In the genomic region with DNA sequence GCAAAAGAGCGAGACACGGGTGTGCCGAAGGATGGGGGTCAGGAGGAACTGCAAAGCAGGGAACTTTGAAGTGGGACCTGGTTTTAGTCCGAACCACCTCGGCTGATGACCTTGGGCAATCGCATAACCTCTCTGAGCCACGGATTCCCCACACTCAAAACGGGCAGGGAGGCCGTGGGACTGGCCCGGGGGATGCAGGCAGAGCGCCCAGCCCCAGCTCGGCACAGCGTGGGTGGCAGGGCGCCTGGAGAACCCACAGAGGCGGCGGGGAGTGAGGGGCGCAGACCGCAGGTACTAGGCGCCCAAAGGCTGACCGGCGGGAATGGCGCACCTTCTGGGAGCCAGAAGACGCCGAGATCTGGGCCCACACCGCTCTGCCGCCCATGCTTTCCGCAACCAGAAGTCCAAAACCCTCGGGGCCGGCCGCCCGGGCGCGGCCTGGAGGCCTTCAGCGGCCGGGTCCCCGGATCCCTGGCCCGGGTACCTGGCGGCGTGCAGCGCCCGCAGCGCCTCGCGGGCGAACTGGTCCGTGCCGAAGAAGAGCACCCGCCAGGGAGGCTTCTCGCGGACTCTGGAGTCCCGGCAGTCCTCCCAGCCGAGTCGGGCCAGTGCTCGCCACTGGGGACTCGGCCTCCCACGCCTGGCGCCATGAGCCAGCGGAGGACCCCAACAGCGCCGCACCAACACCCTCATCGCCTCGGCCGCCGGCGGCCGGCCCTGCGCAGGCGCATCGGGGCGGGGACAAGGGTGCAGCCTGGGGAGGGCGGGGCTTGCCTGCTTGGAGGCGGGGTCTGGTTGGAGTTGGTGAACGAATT, we compare ENCODE assay signal across 1 cellular context.
TF ChIP-seq lines count a peak whose summit lies in the region.

A gene (minus strand): TSS at position 719 of the 815 bp plus-strand sequence. CDS start 26 bp downstream, at position 693.

TF ChIP-seq in H1, 55 proteins besides CTCF, POLR2A, EP300 and RAD21 (continued from another document):
- TF ChIP-seq CREB1 (IDR thresholded peaks at IDR 0.05) = no peak
- TF ChIP-seq SIX5 (IDR thresholded peaks at IDR 0.05; ENCODE audit: low read depth, low read length) = no peak
- no peak for TF ChIP-seq NANOG (IDR thresholded peaks at IDR 0.05; ENCODE audit: insufficient read depth, low read depth, low read length, poor library complexity, severe bottlenecking)
- TF ChIP-seq EZH2 (IDR thresholded peaks at IDR 0.05; ENCODE audit: low read depth, low read length, severe bottlenecking) = no peak
- no peak for TF ChIP-seq KDM1A (IDR thresholded peaks at IDR 0.05; ENCODE audit: borderline replicate concordance, low read length)
- TF ChIP-seq KDM4A (IDR thresholded peaks at IDR 0.05; ENCODE audit: low read depth, low read length, severe bottlenecking) = peak; percentile 90
- no peak for TF ChIP-seq MAFK (IDR thresholded peaks at IDR 0.05; ENCODE audit: low read depth, low read length)
- TF ChIP-seq RBBP5 (IDR thresholded peaks at IDR 0.05; ENCODE audit: borderline replicate concordance, low read depth, low read length) = peak; percentile 75; the same call in 1 of the 2 replicates
- peak; percentile 71; the same call in 1 of the 2 replicates for TF ChIP-seq TAF1 (IDR thresholded peaks at IDR 0.05; ENCODE audit: low read depth, low read length)
- TF ChIP-seq, protein P1, sequence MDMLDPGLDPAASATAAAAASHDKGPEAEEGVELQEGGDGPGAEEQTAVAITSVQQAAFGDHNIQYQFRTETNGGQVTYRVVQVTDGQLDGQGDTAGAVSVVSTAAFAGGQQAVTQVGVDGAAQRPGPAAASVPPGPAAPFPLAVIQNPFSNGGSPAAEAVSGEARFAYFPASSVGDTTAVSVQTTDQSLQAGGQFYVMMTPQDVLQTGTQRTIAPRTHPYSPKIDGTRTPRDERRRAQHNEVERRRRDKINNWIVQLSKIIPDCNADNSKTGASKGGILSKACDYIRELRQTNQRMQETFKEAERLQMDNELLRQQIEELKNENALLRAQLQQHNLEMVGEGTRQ (IDR thresholded peaks at IDR 0.05; ENCODE audit: low read length) = no peak
- TF ChIP-seq SP4 (IDR thresholded peaks at IDR 0.05; ENCODE audit: low read length) = no peak
- TF ChIP-seq HDAC2 (IDR thresholded peaks at IDR 0.05; ENCODE audit: borderline replicate concordance in 1 of 2, low read depth in 2 of 2, low read length in 2 of 2) = peak in 1 of 2 experiments; percentile 50; a peak in 1 of 4 replicates
- peak; percentile 89 for TF ChIP-seq NRF1 (IDR thresholded peaks at IDR 0.05; ENCODE audit: low read depth, low read length)
- no peak for TF ChIP-seq BCL11A (IDR thresholded peaks at IDR 0.05; ENCODE audit: low read depth in 2 of 2, low read length in 2 of 2)
- TF ChIP-seq TBP (IDR thresholded peaks at IDR 0.05; ENCODE audit: low read depth, low read length) = no peak; the same call in 1 of the 2 replicates
- peak; percentile 52 for TF ChIP-seq TAF7 (optimal IDR thresholded peaks at IDR 0.05; ENCODE audit: borderline replicate concordance, low read depth, low read length)
- peak; percentile 72 for TF ChIP-seq POLR2AphosphoS5 (IDR thresholded peaks at IDR 0.05; ENCODE audit: low read depth, low read length)
- TF ChIP-seq BACH1 (IDR thresholded peaks at IDR 0.05; ENCODE audit: low read length) = no peak
- no peak for TF ChIP-seq JUN (IDR thresholded peaks at IDR 0.05; ENCODE audit: low read depth, low read length)
- TF ChIP-seq EGR1 (IDR thresholded peaks at IDR 0.05; ENCODE audit: borderline replicate concordance, low read depth, low read length) = peak; percentile 37; the same call in 1 of the 2 replicates
- TF ChIP-seq CHD2 (IDR thresholded peaks at IDR 0.05; ENCODE audit: low read length) = no peak
- TF ChIP-seq RXRA (IDR thresholded peaks at IDR 0.05; ENCODE audit: insufficient read depth, low read depth, low read length) = no peak
- no peak for TF ChIP-seq TCF12 (IDR thresholded peaks at IDR 0.05; ENCODE audit: low read depth, low read length)
- TF ChIP-seq CBX5 (IDR thresholded peaks at IDR 0.05; ENCODE audit: low read depth, low read length) = no peak
- TF ChIP-seq CEBPB (IDR thresholded peaks at IDR 0.05; ENCODE audit: low read depth, low read length) = no peak
- TF ChIP-seq GTF2F1 (IDR thresholded peaks at IDR 0.05; ENCODE audit: borderline replicate concordance, low read depth, low read length) = no peak
- no peak for TF ChIP-seq RFX5 (IDR thresholded peaks at IDR 0.05; ENCODE audit: borderline replicate concordance, low read depth, low read length)
- peak; percentile 72 for TF ChIP-seq ASH2L (IDR thresholded peaks at IDR 0.05; ENCODE audit: low read length)
- no peak for TF ChIP-seq SUZ12 (IDR thresholded peaks at IDR 0.05; ENCODE audit: low read length)
- TF ChIP-seq, protein P2, sequence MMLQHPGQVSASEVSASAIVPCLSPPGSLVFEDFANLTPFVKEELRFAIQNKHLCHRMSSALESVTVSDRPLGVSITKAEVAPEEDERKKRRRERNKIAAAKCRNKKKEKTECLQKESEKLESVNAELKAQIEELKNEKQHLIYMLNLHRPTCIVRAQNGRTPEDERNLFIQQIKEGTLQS (IDR thresholded peaks at IDR 0.05; ENCODE audit: insufficient read depth, low read depth, low read length) = no peak
- TF ChIP-seq, protein P3, sequence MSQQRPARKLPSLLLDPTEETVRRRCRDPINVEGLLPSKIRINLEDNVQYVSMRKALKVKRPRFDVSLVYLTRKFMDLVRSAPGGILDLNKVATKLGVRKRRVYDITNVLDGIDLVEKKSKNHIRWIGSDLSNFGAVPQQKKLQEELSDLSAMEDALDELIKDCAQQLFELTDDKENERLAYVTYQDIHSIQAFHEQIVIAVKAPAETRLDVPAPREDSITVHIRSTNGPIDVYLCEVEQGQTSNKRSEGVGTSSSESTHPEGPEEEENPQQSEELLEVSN (IDR thresholded peaks at IDR 0.05) = no peak
- TF ChIP-seq SRF (IDR thresholded peaks at IDR 0.05; ENCODE audit: low read depth, low read length) = no peak
- no peak for TF ChIP-seq SAP30 (IDR thresholded peaks at IDR 0.05; ENCODE audit: insufficient read depth, insufficient replicate concordance, low read length)
- TF ChIP-seq ZNF274 (IDR thresholded peaks at IDR 0.05; ENCODE audit: borderline replicate concordance, extremely low read depth, low read length) = no peak
- TF ChIP-seq YY1 (IDR thresholded peaks at IDR 0.05; ENCODE audit: low read depth, low read length) = peak; percentile 49; the same call in 1 of the 2 replicates
- TF ChIP-seq CBX8 (IDR thresholded peaks at IDR 0.05; ENCODE audit: borderline replicate concordance, low read depth, low read length) = no peak
- no peak for TF ChIP-seq FOSL1 (IDR thresholded peaks at IDR 0.05; ENCODE audit: insufficient read depth, low read depth, low read length)
- 0 out of 4 replicates have a peak, but pooled peaks have one; percentile 7 to 80 for TF ChIP-seq SIN3A (conservative IDR thresholded peaks at IDR 0.05 in 1 of 2, IDR thresholded peaks at IDR 0.05 in 1 of 2; ENCODE audit: low read depth in 1 of 2, low read length in 2 of 2)
- TF ChIP-seq, protein P4, sequence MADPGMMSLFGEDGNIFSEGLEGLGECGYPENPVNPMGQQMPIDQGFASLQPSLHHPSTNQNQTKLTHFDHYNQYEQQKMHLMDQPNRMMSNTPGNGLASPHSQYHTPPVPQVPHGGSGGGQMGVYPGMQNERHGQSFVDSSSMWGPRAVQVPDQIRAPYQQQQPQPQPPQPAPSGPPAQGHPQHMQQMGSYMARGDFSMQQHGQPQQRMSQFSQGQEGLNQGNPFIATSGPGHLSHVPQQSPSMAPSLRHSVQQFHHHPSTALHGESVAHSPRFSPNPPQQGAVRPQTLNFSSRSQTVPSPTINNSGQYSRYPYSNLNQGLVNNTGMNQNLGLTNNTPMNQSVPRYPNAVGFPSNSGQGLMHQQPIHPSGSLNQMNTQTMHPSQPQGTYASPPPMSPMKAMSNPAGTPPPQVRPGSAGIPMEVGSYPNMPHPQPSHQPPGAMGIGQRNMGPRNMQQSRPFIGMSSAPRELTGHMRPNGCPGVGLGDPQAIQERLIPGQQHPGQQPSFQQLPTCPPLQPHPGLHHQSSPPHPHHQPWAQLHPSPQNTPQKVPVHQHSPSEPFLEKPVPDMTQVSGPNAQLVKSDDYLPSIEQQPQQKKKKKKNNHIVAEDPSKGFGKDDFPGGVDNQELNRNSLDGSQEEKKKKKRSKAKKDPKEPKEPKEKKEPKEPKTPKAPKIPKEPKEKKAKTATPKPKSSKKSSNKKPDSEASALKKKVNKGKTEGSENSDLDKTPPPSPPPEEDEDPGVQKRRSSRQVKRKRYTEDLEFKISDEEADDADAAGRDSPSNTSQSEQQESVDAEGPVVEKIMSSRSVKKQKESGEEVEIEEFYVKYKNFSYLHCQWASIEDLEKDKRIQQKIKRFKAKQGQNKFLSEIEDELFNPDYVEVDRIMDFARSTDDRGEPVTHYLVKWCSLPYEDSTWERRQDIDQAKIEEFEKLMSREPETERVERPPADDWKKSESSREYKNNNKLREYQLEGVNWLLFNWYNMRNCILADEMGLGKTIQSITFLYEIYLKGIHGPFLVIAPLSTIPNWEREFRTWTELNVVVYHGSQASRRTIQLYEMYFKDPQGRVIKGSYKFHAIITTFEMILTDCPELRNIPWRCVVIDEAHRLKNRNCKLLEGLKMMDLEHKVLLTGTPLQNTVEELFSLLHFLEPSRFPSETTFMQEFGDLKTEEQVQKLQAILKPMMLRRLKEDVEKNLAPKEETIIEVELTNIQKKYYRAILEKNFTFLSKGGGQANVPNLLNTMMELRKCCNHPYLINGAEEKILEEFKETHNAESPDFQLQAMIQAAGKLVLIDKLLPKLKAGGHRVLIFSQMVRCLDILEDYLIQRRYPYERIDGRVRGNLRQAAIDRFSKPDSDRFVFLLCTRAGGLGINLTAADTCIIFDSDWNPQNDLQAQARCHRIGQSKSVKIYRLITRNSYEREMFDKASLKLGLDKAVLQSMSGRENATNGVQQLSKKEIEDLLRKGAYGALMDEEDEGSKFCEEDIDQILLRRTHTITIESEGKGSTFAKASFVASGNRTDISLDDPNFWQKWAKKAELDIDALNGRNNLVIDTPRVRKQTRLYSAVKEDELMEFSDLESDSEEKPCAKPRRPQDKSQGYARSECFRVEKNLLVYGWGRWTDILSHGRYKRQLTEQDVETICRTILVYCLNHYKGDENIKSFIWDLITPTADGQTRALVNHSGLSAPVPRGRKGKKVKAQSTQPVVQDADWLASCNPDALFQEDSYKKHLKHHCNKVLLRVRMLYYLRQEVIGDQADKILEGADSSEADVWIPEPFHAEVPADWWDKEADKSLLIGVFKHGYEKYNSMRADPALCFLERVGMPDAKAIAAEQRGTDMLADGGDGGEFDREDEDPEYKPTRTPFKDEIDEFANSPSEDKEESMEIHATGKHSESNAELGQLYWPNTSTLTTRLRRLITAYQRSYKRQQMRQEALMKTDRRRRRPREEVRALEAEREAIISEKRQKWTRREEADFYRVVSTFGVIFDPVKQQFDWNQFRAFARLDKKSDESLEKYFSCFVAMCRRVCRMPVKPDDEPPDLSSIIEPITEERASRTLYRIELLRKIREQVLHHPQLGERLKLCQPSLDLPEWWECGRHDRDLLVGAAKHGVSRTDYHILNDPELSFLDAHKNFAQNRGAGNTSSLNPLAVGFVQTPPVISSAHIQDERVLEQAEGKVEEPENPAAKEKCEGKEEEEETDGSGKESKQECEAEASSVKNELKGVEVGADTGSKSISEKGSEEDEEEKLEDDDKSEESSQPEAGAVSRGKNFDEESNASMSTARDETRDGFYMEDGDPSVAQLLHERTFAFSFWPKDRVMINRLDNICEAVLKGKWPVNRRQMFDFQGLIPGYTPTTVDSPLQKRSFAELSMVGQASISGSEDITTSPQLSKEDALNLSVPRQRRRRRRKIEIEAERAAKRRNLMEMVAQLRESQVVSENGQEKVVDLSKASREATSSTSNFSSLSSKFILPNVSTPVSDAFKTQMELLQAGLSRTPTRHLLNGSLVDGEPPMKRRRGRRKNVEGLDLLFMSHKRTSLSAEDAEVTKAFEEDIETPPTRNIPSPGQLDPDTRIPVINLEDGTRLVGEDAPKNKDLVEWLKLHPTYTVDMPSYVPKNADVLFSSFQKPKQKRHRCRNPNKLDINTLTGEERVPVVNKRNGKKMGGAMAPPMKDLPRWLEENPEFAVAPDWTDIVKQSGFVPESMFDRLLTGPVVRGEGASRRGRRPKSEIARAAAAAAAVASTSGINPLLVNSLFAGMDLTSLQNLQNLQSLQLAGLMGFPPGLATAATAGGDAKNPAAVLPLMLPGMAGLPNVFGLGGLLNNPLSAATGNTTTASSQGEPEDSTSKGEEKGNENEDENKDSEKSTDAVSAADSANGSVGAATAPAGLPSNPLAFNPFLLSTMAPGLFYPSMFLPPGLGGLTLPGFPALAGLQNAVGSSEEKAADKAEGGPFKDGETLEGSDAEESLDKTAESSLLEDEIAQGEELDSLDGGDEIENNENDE (IDR thresholded peaks at IDR 0.05; ENCODE audit: insufficient replicate concordance, low read length) = no peak
- no peak for TF ChIP-seq TEAD4 (IDR thresholded peaks at IDR 0.05; ENCODE audit: low read depth, low read length)
- no peak for TF ChIP-seq HDAC6 (IDR thresholded peaks at IDR 0.05; ENCODE audit: low read depth, low read length)
